Comparison of ENCODE assay signal across 8 cellular contexts in genomic region chr1:90850181-90850924, GRCh38.
DNase-seq lines count a peak whose midpoint lies in the region; ATAC-seq and TF ChIP-seq lines count a peak whose summit lies in the region.

No MANE protein-coding gene starts in this region.

- ATAC-seq in HG03060 (IDR thresholded peaks at IDR 0.05; ENCODE audit: low read depth, unreplicated experiment) = peak; percentile 9

- H2AK5ac ChIP-seq in trophoblast cell (ENCODE audit: low read length) = no peak overlapping the region

- H3K27me3 ChIP-seq in WERI-Rb-1 (ENCODE audit: insufficient read depth, low read depth, severe bottlenecking) (no peaks in the 10 kb centered on the region), trophoblast cell (ENCODE audit: insufficient read depth, low read length) (peaks cover 7% of the 10 kb centered on the region)

- no peak overlapping the region for H3K18ac ChIP-seq in trophoblast cell (ENCODE audit: low read length)

- H2AFZ ChIP-seq in trophoblast cell (ENCODE audit: insufficient read depth, low read length, poor library complexity) = peak overlapping the region; percentile 47

- H3K4ac ChIP-seq in trophoblast cell (ENCODE audit: low read depth, low read length) = no peak overlapping the region

- no peak for TF ChIP-seq CTCF in WERI-Rb-1 (IDR thresholded peaks at IDR 0.05; ENCODE audit: low read depth, low read length)

- no peak overlapping the region for H2BK120ac ChIP-seq in trophoblast cell (ENCODE audit: insufficient read depth, low read length, poor library complexity)

- H3K79me2 ChIP-seq in trophoblast cell (ENCODE audit: control insufficient read depth, insufficient read depth, low read length, poor library complexity) = no peaks in the 10 kb centered on the region

- H3K23ac ChIP-seq in trophoblast cell (ENCODE audit: low read length) = no peak overlapping the region

- H3K4me3 ChIP-seq in WERI-Rb-1 (ENCODE audit: low read depth, low read length) (peak overlapping the region; percentile 81), trophoblast cell (ENCODE audit: low read depth, low read length) (peak overlapping the region; percentile 81)

- DNase-seq in DMS79 (lab: John Stamatoyannopoulos, UW) (peak; percentile 6), WERI-Rb-1 (peak; percentile 63), head of caudate nucleus (peak in 28 of 42 donors; percentile 4 to 56 (median 22)), trophoblast cell (peak; percentile 18 to 35), occipital lobe (lab: John Stamatoyannopoulos, UW) (no peak)
- DNase-seq in activated effector memory CD4-positive, alpha-beta T cell treated with Interleukin-2 at 50 U/mL for 16 hours = no peak
- DNase-seq in stimulated activated CD4-positive, alpha-beta T cell treated with anti-CD3 and anti-CD28 coated beads, Interleukin-15, amount 100 ng/mL, for 24 hours = no peak

- H2BK5ac ChIP-seq in trophoblast cell (ENCODE audit: low read depth, low read length, poor library complexity) = no peak overlapping the region

- no peak overlapping the region for H4K12ac ChIP-seq in trophoblast cell (ENCODE audit: low read depth, low read length)

- no peak overlapping the region for H4K8ac ChIP-seq in trophoblast cell (ENCODE audit: low read depth, low read length)

- H4K91ac ChIP-seq in trophoblast cell (ENCODE audit: low read depth, low read length) = no peak overlapping the region

- peak overlapping the region; percentile 67 for H3K9ac ChIP-seq in trophoblast cell (ENCODE audit: low read length)

- no peaks in the 10 kb centered on the region; the same call in 1 of the 2 replicates for H3K36me3 ChIP-seq in WERI-Rb-1
- no peaks in the 10 kb centered on the region for H3K36me3 ChIP-seq in trophoblast cell (ENCODE audit: control insufficient read depth in 1 of 2, insufficient read depth in 2 of 2, low read length in 2 of 2)

- H3K27ac ChIP-seq in WERI-Rb-1 (peak overlapping the region; percentile 80), trophoblast cell (ENCODE audit: low read depth, low read length) (no peak overlapping the region)

- no peaks in the 10 kb centered on the region for H3K9me3 ChIP-seq in WERI-Rb-1 (ENCODE audit: severe bottlenecking)
- peaks cover 2% of the 10 kb centered on the region for H3K9me3 ChIP-seq in trophoblast cell (ENCODE audit: insufficient read depth, low read depth, low read length)

- peaks cover 6 to 14% of the 10 kb centered on the region in 2 experiments for H3K4me1 ChIP-seq in trophoblast cell (ENCODE audit: control insufficient read depth in 1 of 2, insufficient read depth in 2 of 2, low read length in 2 of 2)

- H3K4me2 ChIP-seq in trophoblast cell (ENCODE audit: low read length) = peak overlapping the region; percentile 100

- intact Hi-C loops in head of caudate nucleus (cut with DNase I) = no loop called here

- H3K79me1 ChIP-seq in trophoblast cell (ENCODE audit: low read length) = no peaks in the 10 kb centered on the region

- no peak overlapping the region for H3K14ac ChIP-seq in trophoblast cell (ENCODE audit: low read length)

- no peak overlapping the region for H2BK12ac ChIP-seq in trophoblast cell (ENCODE audit: low read length)

- WGBS in trophoblast cell (ENCODE audit: extremely low coverage, insufficient coverage, insufficient read length) = no CpG with 5 or more reads among the region's 22 CpGs

Comparison
In these comparisons a context has a peak if more than half of its experiments do, and no peak if none do; other contexts are left out.
1. DNase-seq: peak in DMS79 (single experiment), WERI-Rb-1 (single experiment), head of caudate nucleus (28 of 42) and trophoblast cell (2 of 2); none in activated effector memory CD4-positive, alpha-beta T cell treated with Interleukin-2 at 50 U/mL for 16 hours (single experiment), stimulated activated CD4-positive, alpha-beta T cell treated with anti-CD3 and anti-CD28 coated beads, Interleukin-15, amount 100 ng/mL, for 24 hours (single experiment) and occipital lobe (single experiment).